Comparison of ENCODE assay signal across 8 cellular contexts in genomic region chr6:30725713-30726505, GRCh38. TPM values are rescaled to one million over a fixed set of nuclear protein-coding genes. Genes with fewer than 3 reads are reported as not detected.
DNase-seq lines count a peak whose midpoint lies in the region; ATAC-seq and TF ChIP-seq lines count a peak whose summit lies in the region.

No MANE protein-coding gene starts in this region.

- no peak overlapping the region for H2AFZ ChIP-seq in PC-3 (ENCODE audit: low read length)

- H3K36me3 Mint-ChIP-seq in activated naive CD4-positive, alpha-beta T cell treated with anti-CD3 and anti-CD28 coated beads for 36 hours (ENCODE audit: low read depth), result peaks cover 69% of the 10 kb centered on the region
- H3K36me3 Mint-ChIP-seq in stimulated activated naive B cell treated with anti-CD40 and anti-IgM and Interleukin-4, amounts not matched to agents 10 μg/mL and 1 μg/mL and 100 μg/mL, for 72 hours, result peaks cover 44 to 64% of the 10 kb centered on the region in 2 donors
- H3K36me3 Mint-ChIP-seq in CD14-positive monocyte, result peaks cover 52 to 76% of the 10 kb centered on the region in 2 donors

- peaks cover 49% of the 10 kb centered on the region for H3K36me3 ChIP-seq in PC-3 (ENCODE audit: low read depth, low read length)
- H3K36me3 ChIP-seq in effector memory CD4-positive, alpha-beta T cell (ENCODE audit: control insufficient read depth, insufficient read depth, low read length), result peaks cover 58% of the 10 kb centered on the region

- H3F3A ChIP-seq in PC-3 (ENCODE audit: low read length, unreplicated experiment), result peaks cover 24% of the 10 kb centered on the region

- H3K9me3 ChIP-seq in PC-3 (ENCODE audit: low read length), result no peaks in the 10 kb centered on the region
- H3K9me3 ChIP-seq in effector memory CD4-positive, alpha-beta T cell (ENCODE audit: control insufficient read depth, low read length), result no peaks in the 10 kb centered on the region

- H3K4me2 ChIP-seq in PC-3 (ENCODE audit: low read length), result no peak overlapping the region

- peak overlapping the region; percentile 15 for H3K4me3 Mint-ChIP-seq in activated naive CD4-positive, alpha-beta T cell treated with anti-CD3 and anti-CD28 coated beads for 36 hours
- peak overlapping the region in 1 of 2 donors; percentile 29 for H3K4me3 Mint-ChIP-seq in stimulated activated naive B cell treated with anti-CD40 and anti-IgM and Interleukin-4, amounts not matched to agents 10 μg/mL and 1 μg/mL and 100 μg/mL, for 72 hours
- no peak overlapping the region for H3K4me3 Mint-ChIP-seq in CD14-positive monocyte

- TF ChIP-seq CTCF in PC-3 (conservative IDR thresholded peaks at IDR 0.05; ENCODE audit: low read depth, low read length) (no peak), CD14-positive monocyte (IDR thresholded peaks at IDR 0.05) (no peak)

- peak; percentile 21 for ATAC-seq in PC-3
- no peak for ATAC-seq in stimulated activated naive B cell treated with anti-CD40 and anti-IgM and Interleukin-4, amounts not matched to agents 10 μg/mL and 1 μg/mL and 100 μg/mL, for 72 hours (replicated peaks)
- no peak for ATAC-seq in GM21737 (IDR thresholded peaks at IDR 0.05; ENCODE audit: unreplicated experiment)

- peaks cover 44% of the 10 kb centered on the region for H3K79me2 ChIP-seq in PC-3 (ENCODE audit: low read length)

- peak; percentile 24 for DNase-seq in activated naive CD4-positive, alpha-beta T cell treated with anti-CD3 and anti-CD28 coated beads for 36 hours
- DNase-seq in activated naive CD4-positive, alpha-beta T cell treated with anti-CD3 and anti-CD28 coated beads, Interleukin-2, amount 50 U/mL, for 16 hours, result no peak
- DNase-seq in PC-3 (peak; percentile 61), KBM-7 (no peak), CD14-positive monocyte (ENCODE audit: low spot score) (no peak)
- no peak for DNase-seq in effector memory CD4-positive, alpha-beta T cell
- no peak for DNase-seq in stimulated activated naive B cell treated with anti-CD40 and anti-IgM and Interleukin-4, amounts not matched to agents 10 μg/mL and 1 μg/mL and 100 μg/mL, for 72 hours

- H3K27me3 ChIP-seq in PC-3 (ENCODE audit: low read length), result no peaks in the 10 kb centered on the region
- H3K27me3 ChIP-seq in effector memory CD4-positive, alpha-beta T cell (replicated peaks; ENCODE audit: control insufficient read depth, insufficient read depth, low read length, poor library complexity, severe bottlenecking), result no peaks in the 10 kb centered on the region

- H3K9me2 ChIP-seq in PC-3 (replicated peaks; ENCODE audit: low read length), result no peaks in the 10 kb centered on the region

- H4K20me1 ChIP-seq in PC-3 (ENCODE audit: low read length), result peaks cover 32% of the 10 kb centered on the region

- CTCF ChIA-PET in activated naive CD4-positive, alpha-beta T cell treated with anti-CD3 and anti-CD28 coated beads for 36 hours (lab: Charles Lee), result interaction anchor here (19.6 kb wide), 1 partner anchor 49 kb away, joined by 346 read pairs; the partner anchor contains the start of gene DHX16
- CTCF ChIA-PET in PC-3 (lab: Charles Lee), result no interaction called here

- H3K27ac ChIP-seq in PC-3 (ENCODE audit: low read length), result peak overlapping the region; percentile 18; the same call in 1 of the 2 replicates
- H3K27ac ChIP-seq in effector memory CD4-positive, alpha-beta T cell (ENCODE audit: insufficient read depth, low read length, poor library complexity, severe bottlenecking), result peak overlapping the region; percentile 34

- peaks cover 16% of the 10 kb centered on the region for H3K4me1 ChIP-seq in PC-3 (ENCODE audit: insufficient read depth, low read length)
- peaks cover 22% of the 10 kb centered on the region for H3K4me1 ChIP-seq in effector memory CD4-positive, alpha-beta T cell (ENCODE audit: control insufficient read depth, insufficient read depth, low read length, poor library complexity, severe bottlenecking)

- H3K27ac Mint-ChIP-seq in activated naive CD4-positive, alpha-beta T cell treated with anti-CD3 and anti-CD28 coated beads for 36 hours, result peak overlapping the region; percentile 46
- H3K27ac Mint-ChIP-seq in stimulated activated naive B cell treated with anti-CD40 and anti-IgM and Interleukin-4, amounts not matched to agents 10 μg/mL and 1 μg/mL and 100 μg/mL, for 72 hours, result peak overlapping the region; percentile 51
- peak overlapping the region in 1 of 7 donors; percentile 63 for H3K27ac Mint-ChIP-seq in CD14-positive monocyte

- POLR2A ChIA-PET in PC-3 (lab: Charles Lee; ENCODE audit: unreplicated experiment), result no interaction called here

- H3K27me3 Mint-ChIP-seq in activated naive CD4-positive, alpha-beta T cell treated with anti-CD3 and anti-CD28 coated beads for 36 hours (ENCODE audit: low read depth), result no peaks in the 10 kb centered on the region
- H3K27me3 Mint-ChIP-seq in stimulated activated naive B cell treated with anti-CD40 and anti-IgM and Interleukin-4, amounts not matched to agents 10 μg/mL and 1 μg/mL and 100 μg/mL, for 72 hours, result no peaks in the 10 kb centered on the region
- H3K27me3 Mint-ChIP-seq in CD14-positive monocyte (ENCODE audit: low read depth in 3 of 3), result peaks cover 0 to 2% (median 0%) of the 10 kb centered on the region in 3 donors

- BruUV-seq in PC-3 (replicated peaks; lab: Mats Ljungman, UMichigan), result no TSS peak

- H3K4me1 Mint-ChIP-seq in activated naive CD4-positive, alpha-beta T cell treated with anti-CD3 and anti-CD28 coated beads for 36 hours (ENCODE audit: low read depth), result peaks cover 47% of the 10 kb centered on the region
- H3K4me1 Mint-ChIP-seq in stimulated activated naive B cell treated with anti-CD40 and anti-IgM and Interleukin-4, amounts not matched to agents 10 μg/mL and 1 μg/mL and 100 μg/mL, for 72 hours, result peaks cover 38 to 58% of the 10 kb centered on the region in 2 donors
- H3K4me1 Mint-ChIP-seq in CD14-positive monocyte, result peaks cover 38% of the 10 kb centered on the region

- no peaks in the 10 kb centered on the region for H3K9me3 Mint-ChIP-seq in activated naive CD4-positive, alpha-beta T cell treated with anti-CD3 and anti-CD28 coated beads for 36 hours
- H3K9me3 Mint-ChIP-seq in stimulated activated naive B cell treated with anti-CD40 and anti-IgM and Interleukin-4, amounts not matched to agents 10 μg/mL and 1 μg/mL and 100 μg/mL, for 72 hours, result no peaks in the 10 kb centered on the region
- H3K9me3 Mint-ChIP-seq in CD14-positive monocyte, result no peaks in the 10 kb centered on the region

- H3K4me3 ChIP-seq in PC-3 (ENCODE audit: low read length), result no peak overlapping the region
- no peak overlapping the region for H3K4me3 ChIP-seq in effector memory CD4-positive, alpha-beta T cell (ENCODE audit: insufficient read depth, low read depth, low read length, poor library complexity, severe bottlenecking)

- in situ Hi-C loops in KBM-7 (cut with MboI; ENCODE audit: low pct_unique_long_range_greater_than_20kb, low sequenced_read_pairs), result loop anchor here (10.0 kb wide), 1 partner anchor 51 kb away; the partner anchor contains the start of gene DHX16

- no peak overlapping the region for H3K9ac ChIP-seq in PC-3 (ENCODE audit: low read length)

- intact Hi-C loops in activated naive CD4-positive, alpha-beta T cell treated with anti-CD3 and anti-CD28 coated beads for 36 hours (cut with micrococcal nuclease), result no loop called here
- intact Hi-C loops in PC-3 (cut with micrococcal nuclease) (loop anchor here (1.0 to 10.0 kb wide), 3 partner anchors 151 to 361 kb away; partner anchors contain the start of gene HLA-E), CD14-positive monocyte (cut with micrococcal nuclease) (loop anchor here in 1 of 2 donors (10.0 kb wide), 1 partner anchor 241 kb away; the partner anchor contains the start of gene HLA-E)

RNA-seq across cellular contexts. Expression of gene TUBB, which starts 5.8 kb away (rescaled TPM):
- total RNA-seq in activated naive CD4-positive, alpha-beta T cell treated with anti-CD3 and anti-CD28 coated beads for 36 hours, result 1,000 to 10,000 TPM; 1,781 to 1,838 TPM
- total RNA-seq in PC-3 (2014; rRNA removed), result 1,245 and 1,398 TPM in 2 replicates
- 10 to 100 TPM; 48.4 to 57.0 TPM for polyA plus RNA-seq in CD14-positive monocyte

RNA-seq across cellular contexts. Expression of gene MDC1, which starts 8.8 kb away (rescaled TPM):
- 10 to 100 TPM; 84.1 to 84.8 TPM for total RNA-seq in activated naive CD4-positive, alpha-beta T cell treated with anti-CD3 and anti-CD28 coated beads for 36 hours
- 19.6 and 24.9 TPM in 2 replicates for total RNA-seq in PC-3 (2014; rRNA removed)
- polyA plus RNA-seq in CD14-positive monocyte, result under 1 TPM; 0.27 to 0.34 TPM

RNA-seq across cellular contexts. Expression of gene FLOT1, which starts 16.6 kb away (rescaled TPM):
- total RNA-seq in activated naive CD4-positive, alpha-beta T cell treated with anti-CD3 and anti-CD28 coated beads for 36 hours, result 100 to 1,000 TPM; 162 to 173 TPM
- 305 and 401 TPM in 2 replicates for total RNA-seq in PC-3 (2014; rRNA removed)
- 100 to 1,000 TPM; 124 to 153 TPM for polyA plus RNA-seq in CD14-positive monocyte

RNA-seq across cellular contexts. Expression of gene IER3, which starts 18.4 kb away (rescaled TPM):
- total RNA-seq in activated naive CD4-positive, alpha-beta T cell treated with anti-CD3 and anti-CD28 coated beads for 36 hours, result 10 to 100 TPM; 32.2 to 34.0 TPM
- total RNA-seq in PC-3 (2014; rRNA removed), result 1,173 and 1,198 TPM in 2 replicates
- 10 to 100 TPM; 30.6 to 53.2 TPM for polyA plus RNA-seq in CD14-positive monocyte

RNA-seq across cellular contexts. Expression of gene NRM, which starts 35.1 kb away (rescaled TPM):
- 10 to 100 TPM; 31.0 to 32.0 TPM for total RNA-seq in activated naive CD4-positive, alpha-beta T cell treated with anti-CD3 and anti-CD28 coated beads for 36 hours
- total RNA-seq in PC-3 (2014; rRNA removed), result 8.5 and 14.8 TPM in 2 replicates
- polyA plus RNA-seq in CD14-positive monocyte, result 10 to 100 TPM; 25.9 to 35.0 TPM

Comparison
In these comparisons a context has a peak if more than half of its experiments do, and no peak if none do; other contexts are left out.
1. DNase-seq: peak in activated naive CD4-positive, alpha-beta T cell treated with anti-CD3 and anti-CD28 coated beads for 36 hours (single experiment) and PC-3 (single experiment); none in activated naive CD4-positive, alpha-beta T cell treated with anti-CD3 and anti-CD28 coated beads, Interleukin-2, amount 50 U/mL, for 16 hours (single experiment), effector memory CD4-positive, alpha-beta T cell (0 of 3), stimulated activated naive B cell treated with anti-CD40 and anti-IgM and Interleukin-4, amounts not matched to agents 10 μg/mL and 1 μg/mL and 100 μg/mL, for 72 hours (single experiment), KBM-7 (single experiment) and CD14-positive monocyte (single experiment).